ENCODE assay signal across 1 cellular context in the genomic region with DNA sequence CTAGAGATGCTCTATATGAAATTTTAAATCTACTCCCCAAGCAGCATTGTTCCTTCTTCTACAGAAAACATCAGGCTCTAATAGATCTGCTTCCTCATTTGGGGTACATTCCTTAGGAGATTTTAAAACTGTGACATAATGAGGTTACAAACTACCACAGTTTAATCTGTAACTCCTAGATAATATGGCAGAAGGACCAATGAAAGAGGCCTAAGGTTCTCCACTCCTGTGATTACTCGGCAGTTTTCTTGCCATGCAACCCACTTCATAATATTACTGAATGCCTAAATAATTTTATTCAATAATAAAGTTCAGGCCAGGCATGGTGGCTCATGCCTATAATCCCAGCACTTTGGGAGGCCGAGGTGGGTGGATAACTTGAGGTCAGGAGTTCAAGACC.
TF ChIP-seq lines count a peak whose summit lies in the region.

No MANE protein-coding gene starts in this region.

TF ChIP-seq in GM23338, 12 proteins besides CTCF, POLR2A, EP300 and RAD21:
- TF ChIP-seq ZNF462 (CRISPR knock-in tag; IDR thresholded peaks at IDR 0.05) (no peak), POLR2AphosphoS5 (IDR thresholded peaks at IDR 0.05; ENCODE audit: low read depth) (no peak), NANOG (IDR thresholded peaks at IDR 0.05; ENCODE audit: borderline replicate concordance) (no peak), CREB1 (CRISPR knock-in tag; IDR thresholded peaks at IDR 0.05; ENCODE audit: low read depth) (no peak), EZH2 (IDR thresholded peaks at IDR 0.05; ENCODE audit: low read depth, unreplicated experiment) (no peak), REST (IDR thresholded peaks at IDR 0.05; ENCODE audit: unreplicated experiment) (no peak), ZNF331 (CRISPR knock-in tag; IDR thresholded peaks at IDR 0.05; ENCODE audit: low read depth) (no peak), EZH2phosphoT487 (IDR thresholded peaks at IDR 0.05; ENCODE audit: unreplicated experiment) (no peak), ETS1 (IDR thresholded peaks at IDR 0.05) (no peak), STAT1 (IDR thresholded peaks at IDR 0.05; ENCODE audit: unreplicated experiment) (no peak), ZNF114 (CRISPR knock-in tag; IDR thresholded peaks at IDR 0.05) (no peak), JUNB (IDR thresholded peaks at IDR 0.05; ENCODE audit: unreplicated experiment) (no peak)
TF ChIP-seq in GM23338: peak in this region for 0.
